ENCODE assay signal across 22 cellular contexts in the genomic region with DNA sequence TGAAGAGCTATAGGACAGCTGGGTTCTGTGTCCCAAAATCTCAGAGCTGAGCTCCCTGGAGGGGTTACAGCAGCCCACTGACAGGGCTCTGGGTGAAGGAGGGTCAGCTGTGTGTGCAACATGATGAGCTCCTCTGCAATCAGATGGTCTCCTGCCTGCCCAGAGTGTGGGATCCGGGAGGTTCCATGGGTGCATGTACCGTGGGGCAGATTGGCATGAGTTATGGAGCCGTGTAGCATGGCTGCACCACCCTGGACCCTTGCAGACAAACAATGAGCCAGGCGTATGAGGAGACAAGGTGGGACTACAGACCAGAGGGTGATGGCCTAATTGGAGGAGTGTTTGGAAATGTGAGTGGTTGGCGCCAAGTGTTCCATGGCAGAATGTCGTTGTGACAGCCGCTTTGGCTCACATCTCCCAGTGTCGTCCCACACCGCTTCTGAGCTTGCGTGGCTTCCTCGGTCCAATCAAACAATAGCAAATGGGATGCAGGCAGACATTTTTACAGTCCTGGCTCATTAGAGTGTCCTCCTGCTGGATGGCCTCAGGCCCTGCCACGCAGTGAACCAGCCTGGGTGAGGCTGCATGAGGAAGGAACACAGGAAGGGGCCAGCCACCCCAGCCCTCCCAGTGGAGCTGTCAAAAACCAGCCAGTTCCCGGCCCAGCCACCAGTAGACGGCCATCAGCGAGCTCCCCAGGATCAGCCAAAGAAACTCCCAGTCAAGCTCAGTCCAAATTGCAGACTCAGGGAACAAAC.
DNase-seq lines count a peak whose midpoint lies in the region; ATAC-seq and TF ChIP-seq lines count a peak whose summit lies in the region.
"Had no signal": no experiment of that assay in that cellular context is flagged by ENCODE, and none has a peak within 500 bp of the region (broad histone marks: within the 10 kb centered on the region; RNA-seq: fewer than 3 reads in every experiment).

No MANE protein-coding gene starts in this region.

- no peak overlapping the region for H3K27ac Mint-ChIP-seq in CD14-positive monocyte
- H3K27ac Mint-ChIP-seq in osteocyte (ENCODE audit: unreplicated experiment) = no peak overlapping the region
- H3K27ac Mint-ChIP-seq: activated CD8-positive, alpha-beta T cell treated with anti-CD3 and anti-CD28 coated beads for 36 hours; activated naive CD4-positive, alpha-beta T cell treated with anti-CD3 and anti-CD28 coated beads, Interleukin-2, amount 50 U/mL, for 72 hours; naive B cell; T-cell; type B pancreatic cell had no signal

- ATAC-seq in HG03139 (IDR thresholded peaks at IDR 0.05; ENCODE audit: unreplicated experiment) = no peak
- ATAC-seq in HG03432 (IDR thresholded peaks at IDR 0.05; ENCODE audit: unreplicated experiment) = no peak
- ATAC-seq: activated CD8-positive, alpha-beta T cell treated with anti-CD3 and anti-CD28 coated beads for 36 hours; activated naive CD4-positive, alpha-beta T cell treated with anti-CD3 and anti-CD28 coated beads, Interleukin-2, amount 50 U/mL, for 72 hours; activated T-cell treated with anti-CD3 and anti-CD28 coated beads, Interleukin-2, amount 50 U/mL, for 72 hours; pancreas; stimulated activated naive CD8-positive, alpha-beta T cell treated with anti-CD3 and anti-CD28 coated beads, Interleukin-15, Interleukin-2, amounts not matched to agents 100 U/mL and 50 U/mL, for 24 hours; T-cell had no signal

- H3K9me3 ChIP-seq in Peyer's patch = no peaks in the 10 kb centered on the region
- peaks cover 0 to 10% (median 5%) of the 10 kb centered on the region in 4 donors for H3K9me3 ChIP-seq in esophagus muscularis mucosa
- H3K9me3 ChIP-seq in spleen = peaks cover 0 to 17% (median 10%) of the 10 kb centered on the region in 8 donors
- H3K9me3 ChIP-seq: pancreas had no signal

- H3K4me1 ChIP-seq in Peyer's patch = no peaks in the 10 kb centered on the region
- H3K4me1 ChIP-seq in esophagus muscularis mucosa = no peaks in the 10 kb centered on the region
- no peaks in the 10 kb centered on the region for H3K4me1 ChIP-seq in spleen
- H3K4me1 ChIP-seq: pancreas had no signal

- H3K27me3 Mint-ChIP-seq in CD14-positive monocyte (ENCODE audit: low read depth in 3 of 3) = peaks cover 0 to 6% (median 4%) of the 10 kb centered on the region in 3 donors
- no peaks in the 10 kb centered on the region for H3K27me3 Mint-ChIP-seq in osteocyte (ENCODE audit: unreplicated experiment)

- WGBS in esophagus muscularis mucosa = 80% methylated on average over 15 of the region's 15 CpGs
- 71 to 82% (median 81%) methylated on average over 11 to 15 of the region's 15 CpGs for WGBS in spleen, 5 donors

- H3K4me1 Mint-ChIP-seq in CD14-positive monocyte = no peaks in the 10 kb centered on the region
- no peaks in the 10 kb centered on the region for H3K4me1 Mint-ChIP-seq in osteocyte (ENCODE audit: unreplicated experiment)
- H3K4me1 Mint-ChIP-seq: naive B cell, T-cell had no signal

- H3K36me3 ChIP-seq in Peyer's patch = no peaks in the 10 kb centered on the region
- no peaks in the 10 kb centered on the region for H3K36me3 ChIP-seq in esophagus muscularis mucosa
- no peaks in the 10 kb centered on the region for H3K36me3 ChIP-seq in spleen
- H3K36me3 ChIP-seq: pancreas had no signal

- H3K36me3 Mint-ChIP-seq in CD14-positive monocyte = no peaks in the 10 kb centered on the region
- H3K36me3 Mint-ChIP-seq in osteocyte (ENCODE audit: unreplicated experiment) = no peaks in the 10 kb centered on the region
- H3K36me3 Mint-ChIP-seq: activated naive CD4-positive, alpha-beta T cell treated with anti-CD3 and anti-CD28 coated beads, Interleukin-2, amount 50 U/mL, for 72 hours; naive B cell; T-cell; type B pancreatic cell had no signal

- TF ChIP-seq EP300 in esophagus muscularis mucosa (IDR thresholded peaks at IDR 0.05) = no peak

- DNase-seq in CD14-positive monocyte (ENCODE audit: low spot score) = peak; percentile 11
- peak in 2 of 3 donors; percentile 7 to 19 for DNase-seq in Peyer's patch
- DNase-seq in esophagus muscularis mucosa (ENCODE audit: extremely low spot score) = peak; percentile 90
- peak; percentile 80 for DNase-seq in osteocyte (ENCODE audit: extremely low spot score, unreplicated experiment)
- no peak for DNase-seq in iPS-NIHi11 (ENCODE audit: low spot score)
- DNase-seq in spleen = no peak
- DNase-seq: activated CD8-positive, alpha-beta T cell treated with anti-CD3 and anti-CD28 coated beads for 36 hours; activated T-cell treated with anti-CD3 and anti-CD28 coated beads, Interleukin-2, amount 50 U/mL, for 72 hours; DMS79 treated with DMSO at 0.1 percent for 48 hours; glutamatergic neuron; KG1; mammary epithelial cell; naive B cell; NCI-H1694; SHP77 treated with DMSO at 0.1 percent for 48 hours; stimulated activated naive CD8-positive, alpha-beta T cell treated with anti-CD3 and anti-CD28 coated beads, Interleukin-15, Interleukin-2, amounts not matched to agents 100 U/mL and 50 U/mL, for 24 hours had no signal

- H3K9me3 Mint-ChIP-seq in CD14-positive monocyte (peaks cover under 1 to 10% (median 5%) of the 10 kb centered on the region in 7 donors), osteocyte (ENCODE audit: unreplicated experiment) (peaks cover 7% of the 10 kb centered on the region)
- H3K9me3 Mint-ChIP-seq: type B pancreatic cell had no signal

- intact Hi-C loops in CD14-positive monocyte (cut with micrococcal nuclease) = no loop called here
- intact Hi-C loops in esophagus muscularis mucosa (cut with DNase I) = no loop called here
- intact Hi-C loops in spleen (cut with DNase I; ENCODE audit: low total_unique reads) = no loop called here

- no peak for TF ChIP-seq POLR2A in Peyer's patch (IDR thresholded peaks at IDR 0.05)
- no peak for TF ChIP-seq POLR2A in esophagus muscularis mucosa (IDR thresholded peaks at IDR 0.05; ENCODE audit: low read depth)
- TF ChIP-seq POLR2A in spleen (IDR thresholded peaks at IDR 0.05) = no peak

- no peak overlapping the region for H3K4me3 Mint-ChIP-seq in CD14-positive monocyte
- H3K4me3 Mint-ChIP-seq in osteocyte (ENCODE audit: unreplicated experiment) = no peak overlapping the region
- H3K4me3 Mint-ChIP-seq: activated CD8-positive, alpha-beta T cell treated with anti-CD3 and anti-CD28 coated beads for 36 hours; activated T-cell treated with anti-CD3 and anti-CD28 coated beads, Interleukin-2, amount 50 U/mL, for 72 hours; naive B cell; T-cell; type B pancreatic cell had no signal

- H3K27ac ChIP-seq in Peyer's patch (no peak overlapping the region), esophagus muscularis mucosa (replicated peaks in 1 of 4) (no peak overlapping the region), spleen (no peak overlapping the region)
- H3K27ac ChIP-seq: pancreas had no signal

- TF ChIP-seq CTCF in CD14-positive monocyte (IDR thresholded peaks at IDR 0.05) (no peak), Peyer's patch (IDR thresholded peaks at IDR 0.05) (no peak), esophagus muscularis mucosa (IDR thresholded peaks at IDR 0.05) (no peak), osteocyte (IDR thresholded peaks at IDR 0.05) (no peak), spleen (IDR thresholded peaks at IDR 0.05 in 8 of 11, conservative IDR thresholded peaks at IDR 0.05 in 3 of 11) (no peak)

- H3K4me3 ChIP-seq in Peyer's patch = no peak overlapping the region
- H3K4me3 ChIP-seq in esophagus muscularis mucosa = no peak overlapping the region
- no peak overlapping the region for H3K4me3 ChIP-seq in spleen
- H3K4me3 ChIP-seq: pancreas had no signal

- H3K27me3 ChIP-seq in Peyer's patch (no peaks in the 10 kb centered on the region), esophagus muscularis mucosa (peaks cover 0 to 41% (median 0%) of the 10 kb centered on the region in 4 donors), spleen (replicated peaks in 1 of 7) (peaks cover 0 to 35% (median 3%) of the 10 kb centered on the region in 7 donors)
- H3K27me3 ChIP-seq: pancreas had no signal

Comparison
In these comparisons a context has a peak if more than half of its experiments do, and no peak if none do; other contexts are left out.
1. DNase-seq: peak in CD14-positive monocyte (single experiment), Peyer's patch (2 of 3), esophagus muscularis mucosa (single experiment) and osteocyte (single experiment); none in iPS-NIHi11 (single experiment) and spleen (single experiment).